Comparison of ENCODE assay signal across 8 cellular contexts in the genomic region with DNA sequence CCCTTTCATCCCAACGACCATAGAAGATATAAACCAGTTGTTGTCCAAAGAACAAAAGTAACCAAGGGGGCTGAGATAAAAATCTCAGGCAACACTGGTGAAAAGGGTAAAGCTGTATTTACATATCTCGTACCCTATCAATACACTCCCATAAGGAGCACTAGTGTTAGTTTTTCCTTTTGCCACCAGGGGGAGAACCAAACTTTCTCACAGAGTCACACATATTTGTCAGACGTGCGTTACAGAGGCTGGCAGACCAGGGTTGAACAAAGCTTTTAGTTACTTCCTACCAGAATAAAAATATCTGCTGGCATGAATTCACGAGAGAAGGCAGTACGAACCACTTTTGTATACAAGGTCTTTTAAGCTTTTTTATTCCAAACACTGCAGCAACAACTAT.
DNase-seq lines count a peak whose midpoint lies in the region; ATAC-seq and TF ChIP-seq lines count a peak whose summit lies in the region.

No MANE protein-coding gene starts in this region.

- no peak overlapping the region for H3K9ac ChIP-seq in SK-N-SH

- H3K27me3 ChIP-seq in SK-N-SH (ENCODE audit: insufficient read depth) (no peaks in the 10 kb centered on the region), ovary (no peaks in the 10 kb centered on the region)
- no peaks in the 10 kb centered on the region for H3K27me3 ChIP-seq in CD8-positive, alpha-beta memory T cell (ENCODE audit: insufficient read depth, low read length, poor library complexity, severe bottlenecking)

- no peaks in the 10 kb centered on the region for H4K20me1 ChIP-seq in SK-N-SH (ENCODE audit: insufficient read depth)

- no peaks in the 10 kb centered on the region for H3F3A ChIP-seq in SK-N-SH (replicated peaks; ENCODE audit: insufficient read depth)

- no peak for TF ChIP-seq POLR2A in ovary (IDR thresholded peaks at IDR 0.05)

- no peak overlapping the region for H3K27ac ChIP-seq in SK-N-SH (ENCODE audit: low read depth in 2 of 2, low read length in 1 of 2)
- H3K27ac ChIP-seq in ovary, result no peak overlapping the region
- H3K27ac ChIP-seq in CD8-positive, alpha-beta memory T cell (ENCODE audit: low read depth, low read length), result no peak overlapping the region

- H3K9me3 ChIP-seq in SK-N-SH, result no peaks in the 10 kb centered on the region
- H3K9me3 ChIP-seq in ovary, result no peaks in the 10 kb centered on the region
- H3K9me3 ChIP-seq in CD8-positive, alpha-beta memory T cell (ENCODE audit: low read length), result no peaks in the 10 kb centered on the region

- 10% methylated on average over 6 of the region's 6 CpGs for WGBS in SK-N-SH (ENCODE audit: low lambda C conversion rate)
- WGBS in ovary, 3 donors, result 4 to 8% (median 6%) methylated on average over 6 of the region's 6 CpGs

- peak; percentile 37 for DNase-seq in NCI-H345 (lab: John Stamatoyannopoulos, UW)
- no peak for DNase-seq in NCI-H345 treated with DMSO at 0.1 percent for 48 hours (lab: John Stamatoyannopoulos, UW; ENCODE audit: unreplicated experiment)
- peak; percentile 1 for DNase-seq in HuH-7 (ENCODE audit: low spot score)
- peak; percentile 20 for DNase-seq in SK-N-SH
- peak; percentile 50 for DNase-seq in fibroblast of the conjunctiva (ENCODE audit: low read depth)
- DNase-seq in ovary, result peak in 3 of 5 donors; percentile 23 to 46 (median 41)
- no peak for DNase-seq in CD8-positive, alpha-beta memory T cell

- H3K27ac Mint-ChIP-seq in CD8-positive, alpha-beta memory T cell, result no peak overlapping the region

- H3K36me3 Mint-ChIP-seq in CD8-positive, alpha-beta memory T cell, result no peaks in the 10 kb centered on the region

- TF ChIP-seq RAD21 in SK-N-SH (IDR thresholded peaks at IDR 0.05; ENCODE audit: low read length), result peak; percentile 63

- TF ChIP-seq EP300 in SK-N-SH (IDR thresholded peaks at IDR 0.05; ENCODE audit: borderline replicate concordance in 1 of 2, low read depth in 1 of 2, low read length in 1 of 2) (no peak), ovary (IDR thresholded peaks at IDR 0.05) (no peak)

- CTCF ChIA-PET in SK-N-SH (lab: Yijun Ruan, JAX), result interaction anchor here (0.8 to 2.9 kb wide), 21 partner anchors 10 to 389 kb away, joined by 3 to 16 read pairs (median 5); no protein-coding TSS in a partner anchor
- CTCF ChIA-PET in CD8-positive, alpha-beta memory T cell (lab: Charles Lee), result no interaction called here

- H3K27me3 Mint-ChIP-seq in CD8-positive, alpha-beta memory T cell, result peaks cover 0 to 5% of the 10 kb centered on the region in 2 donors

- no peaks in the 10 kb centered on the region for H3K4me1 Mint-ChIP-seq in CD8-positive, alpha-beta memory T cell

- POLR2A ChIA-PET in SK-N-SH (lab: Yijun Ruan, JAX), result no interaction called here
- POLR2A ChIA-PET in CD8-positive, alpha-beta memory T cell (lab: Charles Lee), result no interaction called here

- H3K4me3 ChIP-seq in SK-N-SH (ENCODE audit: low read depth in 2 of 2, low read length in 1 of 2), result no peak overlapping the region
- H3K4me3 ChIP-seq in ovary, result no peak overlapping the region
- no peak overlapping the region for H3K4me3 ChIP-seq in CD8-positive, alpha-beta memory T cell (ENCODE audit: low read length)

- TF ChIP-seq CTCF in SK-N-SH (IDR thresholded peaks at IDR 0.05) (peak; percentile 78), ovary (IDR thresholded peaks at IDR 0.05) (peak; percentile 28 to 69 (median 51))

- no peaks in the 10 kb centered on the region for H3K9me2 ChIP-seq in SK-N-SH

- H3K4me2 ChIP-seq in SK-N-SH, result no peak overlapping the region

- intact Hi-C loops in ovary (cut with DNase I), result loop anchor here in 1 of 4 donors (10.0 kb wide), 1 partner anchor 153 kb away; no protein-coding TSS in a partner anchor

- H3K4me3 Mint-ChIP-seq in CD8-positive, alpha-beta memory T cell, result no peak overlapping the region

- H3K4me1 ChIP-seq in SK-N-SH (ENCODE audit: control insufficient read depth in 1 of 2, insufficient read depth in 2 of 2, low read depth in 1 of 2, low read length in 1 of 2) (no peaks in the 10 kb centered on the region), ovary (ENCODE audit: insufficient read depth) (peaks cover 3% of the 10 kb centered on the region)
- no peaks in the 10 kb centered on the region for H3K4me1 ChIP-seq in CD8-positive, alpha-beta memory T cell (ENCODE audit: insufficient read depth, low read length)

- no peaks in the 10 kb centered on the region for H3K36me3 ChIP-seq in SK-N-SH (replicated peaks in 1 of 2; ENCODE audit: control insufficient read depth in 1 of 2, insufficient read depth in 2 of 2, low read length in 1 of 2)
- H3K36me3 ChIP-seq in ovary, result no peaks in the 10 kb centered on the region
- H3K36me3 ChIP-seq in CD8-positive, alpha-beta memory T cell (ENCODE audit: insufficient read depth, low read length), result no peaks in the 10 kb centered on the region

- peak; percentile 91 for ATAC-seq in GM21367 (IDR thresholded peaks at IDR 0.05; ENCODE audit: unreplicated experiment)

- peaks cover 0 to 2% (median 0%) of the 10 kb centered on the region in 5 donors for H3K9me3 Mint-ChIP-seq in CD8-positive, alpha-beta memory T cell

- no peaks in the 10 kb centered on the region for H3K79me2 ChIP-seq in SK-N-SH (ENCODE audit: insufficient read depth)

- no peak overlapping the region for H2AFZ ChIP-seq in SK-N-SH (ENCODE audit: low read depth)

TF ChIP-seq in SK-N-SH, 30 proteins besides CTCF, POLR2A, EP300 and RAD21:
- TF ChIP-seq SMC3 (IDR thresholded peaks at IDR 0.05; ENCODE audit: low read depth, low read length), result peak; percentile 65
- TF ChIP-seq RXRA (IDR thresholded peaks at IDR 0.05; ENCODE audit: borderline replicate concordance, low read depth), result no peak

Comparison
In these comparisons a context has a peak if more than half of its experiments do, and no peak if none do; other contexts are left out.
1. DNase-seq: peak in NCI-H345 (single experiment), HuH-7 (single experiment), SK-N-SH (single experiment), fibroblast of the conjunctiva (single experiment) and ovary (3 of 5); none in NCI-H345 treated with DMSO at 0.1 percent for 48 hours (single experiment) and CD8-positive, alpha-beta memory T cell (0 of 5).